In genomic region chr1:45750298-45751038, GRCh38 we compare ENCODE assay signal across 8 cellular contexts. TPM values are rescaled to one million over a fixed set of nuclear protein-coding genes. Genes with fewer than 3 reads are reported as not detected.
A peak's percentile ranks its signal among the peaks of the same experiment; 100 is the strongest.
DNase-seq lines count a peak whose midpoint lies in the region; ATAC-seq, FAIRE-seq and TF ChIP-seq lines count a peak whose summit lies in the region.

Gene IPP, minus strand, starts transcription at chr1:45750653. Its CDS starts 4,242 bp downstream, at chr1:45746411.

- peaks cover 51% of the 10 kb centered on the region for H3K4me1 ChIP-seq in HepG2 (ENCODE audit: insufficient read depth, low read length)

- peak within 1 kb of the TSS; percentile 72 to 86 (median 79) for H3K4me3 ChIP-seq in HepG2 (replicated peaks in 1 of 3; ENCODE audit: insufficient read depth in 1 of 3, low read depth in 2 of 3, low read length in 3 of 3)

- peaks cover 19% of the 10 kb centered on the region for H3K4me1 Mint-ChIP-seq in dendritic cell treated with granulocyte-macrophage colony-stimulating factor and Interleukin-4, amounts not matched to agents 40 ng/mL and 50 ng/mL, for 4 days (ENCODE audit: low read depth)

- TF ChIP-seq CTCF in HepG2 (CRISPR knock-in tag; IDR thresholded peaks at IDR 0.05) = peak; percentile 81

- peak; percentile 49 for FAIRE-seq in HepG2 (lab: Jason Lieb, UNC)

- H3K9me3 Mint-ChIP-seq in dendritic cell treated with granulocyte-macrophage colony-stimulating factor and Interleukin-4, amounts not matched to agents 40 ng/mL and 50 ng/mL, for 4 days = peaks cover 24% of the 10 kb centered on the region

- H3K4me3 Mint-ChIP-seq in dendritic cell treated with granulocyte-macrophage colony-stimulating factor and Interleukin-4, amounts not matched to agents 40 ng/mL and 50 ng/mL, for 4 days = peak within 1 kb of the TSS; percentile 85

- peak; percentile 99 for DNase-seq in CD1c-positive myeloid dendritic cell (ENCODE audit: extremely low spot score)
- peak; percentile 96 for DNase-seq in NCI-H748 treated with DMSO at 0.1 percent for 48 hours (lab: John Stamatoyannopoulos, UW)
- peak; percentile 80 to 93 for DNase-seq in activated CD4-positive, alpha-beta T cell treated with anti-CD3 and anti-CD28 coated beads, Interleukin-2, amount 50 U/mL, for 24 hours (ENCODE audit: low read depth in 1 of 2, low spot score in 1 of 2)
- DNase-seq in HepG2 (ENCODE audit: low spot score) = peak; percentile 95
- DNase-seq in stimulated activated CD4-positive, alpha-beta T cell treated with anti-CD3 and anti-CD28 coated beads, Interleukin-4, amount 100 ng/mL, for 1 hour = peak; percentile 91

- no peaks in the 10 kb centered on the region for H3K27me3 ChIP-seq in HepG2 (ENCODE audit: control insufficient read depth in 1 of 2, insufficient read depth in 2 of 2, low read length in 2 of 2)

- peak; percentile 79 for TF ChIP-seq RAD21 in HepG2 (CRISPR knock-in tag; IDR thresholded peaks at IDR 0.05)

- H3K27ac Mint-ChIP-seq in dendritic cell treated with granulocyte-macrophage colony-stimulating factor and Interleukin-4, amounts not matched to agents 40 ng/mL and 50 ng/mL, for 4 days = peak within 1 kb of the TSS; percentile 100

- no TSS peak for BruUV-seq in HepG2 (replicated peaks; lab: Mats Ljungman, UMichigan)

- H3K36me3 Mint-ChIP-seq in dendritic cell treated with granulocyte-macrophage colony-stimulating factor and Interleukin-4, amounts not matched to agents 40 ng/mL and 50 ng/mL, for 4 days (ENCODE audit: low read depth) = peaks cover 14% of the 10 kb centered on the region

- peak within 1 kb of the TSS; percentile 97 for H2AFZ ChIP-seq in HepG2 (ENCODE audit: low read length)

- WGBS in HepG2 (ENCODE audit: low lambda C conversion rate) = 2% methylated on average over 23 of the region's 58 CpGs

- in situ Hi-C loops in HepG2 (cut with HindIII; ENCODE audit: extremely low pct_ligation_motif_present, low pct_unique_long_range_greater_than_20kb) = no loop called here

- H3K9ac ChIP-seq in HepG2 (ENCODE audit: insufficient read depth, low read depth, low read length) = peak within 1 kb of the TSS; percentile 96

- H3K36me3 ChIP-seq in HepG2 (replicated peaks in 1 of 2; ENCODE audit: control insufficient read depth in 1 of 2, insufficient read depth in 2 of 2, low read length in 2 of 2) = no peaks in the 10 kb centered on the region

- peaks cover 3% of the 10 kb centered on the region for H3K79me2 ChIP-seq in HepG2 (ENCODE audit: insufficient read depth, low read length)

- TF ChIP-seq POLR2A in HepG2 (IDR thresholded peaks at IDR 0.05; ENCODE audit: insufficient read depth in 1 of 2, low read depth in 2 of 2, low read length in 2 of 2) = peak; percentile 94 to 95

- no peaks in the 10 kb centered on the region for H3K27me3 Mint-ChIP-seq in dendritic cell treated with granulocyte-macrophage colony-stimulating factor and Interleukin-4, amounts not matched to agents 40 ng/mL and 50 ng/mL, for 4 days

- no peaks in the 10 kb centered on the region for H4K20me1 ChIP-seq in HepG2 (ENCODE audit: insufficient read depth, low read length)

- intact Hi-C loops in dendritic cell treated with granulocyte-macrophage colony-stimulating factor and Interleukin-4, amounts not matched to agents 40 ng/mL and 50 ng/mL, for 4 days (cut with micrococcal nuclease) = loop anchor here (1.0 to 5.0 kb wide), 2 partner anchors 52 to 62 kb away; partner anchors contain the start of genes MAST2 and TMEM69
- intact Hi-C loops in HepG2 (cut with micrococcal nuclease; ENCODE audit: unreplicated experiment) = loop anchor here (1.0 to 5.0 kb wide), 4 partner anchors 52 to 168 kb away; partner anchors contain the start of genes GPBP1L1, MAST2, NASP and TMEM69

- no peaks in the 10 kb centered on the region for H3K9me3 ChIP-seq in HepG2 (ENCODE audit: low read length)

- POLR2A ChIA-PET in HepG2 (lab: Yijun Ruan, JAX) = interaction anchor here (0.6 to 1.6 kb wide), 7 partner anchors 31 to 260 kb away, joined by 3 to 8 read pairs (median 4); partner anchors contain the start of genes GPBP1L1 and TESK2

- H3K27ac ChIP-seq in HepG2 (ENCODE audit: extremely low read length, insufficient read depth, low read length) = peak within 1 kb of the TSS; percentile 97

- peak in 1 of 2 experiments; percentile 27; a peak in 2 of 4 replicates for TF ChIP-seq EP300 in HepG2 (IDR thresholded peaks at IDR 0.05; ENCODE audit: low read depth in 2 of 2, low read length in 2 of 2)
- peak; percentile 21; the same call in 1 of the 2 replicates for TF ChIP-seq EP300 in HepG2 (CRISPR knock-in tag; IDR thresholded peaks at IDR 0.05; ENCODE audit: borderline replicate concordance)

- CTCF ChIA-PET in HepG2 (lab: Yijun Ruan, JAX; ENCODE audit: low intra/inter-chr PET ratio, low total read pairs) = no interaction called here

- peak within 1 kb of the TSS; percentile 92 for H3K4me2 ChIP-seq in HepG2 (ENCODE audit: low read depth, low read length)

- ATAC-seq in GM19372 (IDR thresholded peaks at IDR 0.05; ENCODE audit: low read depth, unreplicated experiment) (peak; percentile 94), HG03558 (IDR thresholded peaks at IDR 0.05; ENCODE audit: extremely low read depth, unreplicated experiment) (peak; percentile 75), HepG2 (peak; percentile 93)

TF ChIP-seq in HepG2, 621 proteins besides CTCF, POLR2A, EP300 and RAD21 (continues in another document):
- TF ChIP-seq GABPB1 (CRISPR knock-in tag; IDR thresholded peaks at IDR 0.05) (peak; percentile 86), ATF2 (CRISPR knock-in tag; IDR thresholded peaks at IDR 0.05) (peak; percentile 84), ZKSCAN5 (CRISPR knock-in tag; IDR thresholded peaks at IDR 0.05) (no peak), ZMAT3 (CRISPR knock-in tag; conservative IDR thresholded peaks at IDR 0.05) (no peak; the same call in 1 of the 2 replicates), ZNF678 (CRISPR knock-in tag; IDR thresholded peaks at IDR 0.05) (0 out of 2 replicates have a peak, but pooled peaks have one; percentile 66), ZNF44 (CRISPR knock-in tag; IDR thresholded peaks at IDR 0.05) (no peak), ZNF691 (CRISPR knock-in tag; IDR thresholded peaks at IDR 0.05; ENCODE audit: borderline replicate concordance, low read depth) (peak; percentile 84; the same call in 1 of the 2 replicates), MATR3 (CRISPR knock-in tag; IDR thresholded peaks at IDR 0.05) (no peak), DBP (CRISPR knock-in tag; IDR thresholded peaks at IDR 0.05; ENCODE audit: not compliant biosample characterization) (peak; percentile 47), ZNF3 (CRISPR knock-in tag; IDR thresholded peaks at IDR 0.05) (peak; percentile 65; the same call in 1 of the 2 replicates)

RNA-seq across cellular contexts. Expression of gene IPP, which starts in this region (rescaled TPM):
- 9.7 and 14.1 TPM in 2 replicates for total RNA-seq in HepG2 (2016; rRNA removed; fragmentation: Illumina TruSeq; extraction: Trizol)
- total RNA-seq in HepG2 (2016; cell fraction: cytosol; rRNA removed; fragmentation: Illumina TruSeq; extraction: Trizol; ENCODE audit: low read depth) = 1.4 and 1.9 TPM in 2 replicates
- 9.3 and 17.3 TPM in 2 replicates for total RNA-seq in HepG2 (2016; cell fraction: insoluble cytoplasmic fraction; rRNA removed; fragmentation: Illumina TruSeq; extraction: Trizol)
- total RNA-seq in HepG2 (2016; cell fraction: membrane; rRNA removed; fragmentation: Illumina TruSeq; extraction: Trizol) = 4.3 and 4.5 TPM in 2 replicates
- 6.7 and 6.8 TPM in 2 replicates for total RNA-seq in HepG2 (2016; cell fraction: nucleus; rRNA removed; fragmentation: Illumina TruSeq; extraction: Trizol)
- 3.0 and 3.1 TPM in 2 replicates for polyA plus RNA-seq in HepG2 (2011; rRNA removed)
- polyA plus RNA-seq in HepG2 (2011; cell fraction: cytosol; rRNA removed) = 1.2 and 2.3 TPM in 2 replicates
- 0.90 and 1.3 TPM in 2 replicates for polyA plus RNA-seq in HepG2 (2011; cell fraction: nucleus; rRNA removed)
- polyA plus RNA-seq in HepG2 (2012) = 4.1 and 6.3 TPM in 2 replicates
- 0.96 and 1.1 TPM in 2 replicates for polyA plus RNA-seq in HepG2 (2016; cell fraction: cytosol; fragmentation: Illumina TruSeq; extraction: Trizol; ENCODE audit: low read depth)
- polyA plus RNA-seq in HepG2 (2016; cell fraction: insoluble cytoplasmic fraction; fragmentation: Illumina TruSeq; extraction: Trizol; ENCODE audit: low read depth) = 9.0 and 10.4 TPM in 2 replicates
- polyA plus RNA-seq in HepG2 (2016; cell fraction: membrane; fragmentation: Illumina TruSeq; extraction: Trizol; ENCODE audit: low read depth) = 2.3 and 3.1 TPM in 2 replicates
- polyA plus RNA-seq in HepG2 (2016; cell fraction: nucleus; fragmentation: Illumina TruSeq; extraction: Trizol; ENCODE audit: insufficient read depth, low read depth) = 5.5 and 7.0 TPM in 2 replicates
- polyA minus RNA-seq in HepG2 (2011; rRNA and poly(A)+ RNA removed; ENCODE audit: low replicate concordance) = 2.5 and 3.2 TPM in 2 replicates
- 3.1 and 3.4 TPM in 2 replicates for polyA minus RNA-seq in HepG2 (2011; cell fraction: cytosol; rRNA and poly(A)+ RNA removed)
- 4.5 and 5.3 TPM in 2 replicates for polyA minus RNA-seq in HepG2 (2011; cell fraction: nucleus; rRNA and poly(A)+ RNA removed)

Comparison
In these comparisons a context has a peak if more than half of its experiments do, and no peak if none do; other contexts are left out.
1. Peak in every context shown above with its lines: DNase-seq, ATAC-seq, H3K4me3 ChIP-seq and H3K27ac ChIP-seq.